Comparison of ENCODE assay signal across 39 cellular contexts in genomic region chr19:39003188-39003587, GRCh38. TPM values are rescaled to one million over a fixed set of nuclear protein-coding genes. Genes with fewer than 3 reads are reported as not detected.
"Had no signal": no experiment of that assay in that cellular context is flagged by ENCODE, and none has a peak within 500 bp of the region (broad histone marks: within the 10 kb centered on the region; RNA-seq: fewer than 3 reads in every experiment).

No MANE protein-coding gene starts in this region.

- DNase-seq: activated effector memory CD4-positive, alpha-beta T cell treated with anti-CD3 and anti-CD28 coated beads, Interleukin-2, amount 50 U/mL, for 16 hours; activated effector memory CD4-positive, alpha-beta T cell treated with Interleukin-2 at 50 U/mL for 16 hours; activated gamma-delta T cell; activated gamma-delta T cell treated with Interleukin-2 at 50 U/mL for 16 hours; activated naive CD4-positive, alpha-beta T cell; activated naive CD4-positive, alpha-beta T cell treated with anti-CD3 and anti-CD28 coated beads for 36 hours; activated naive CD4-positive, alpha-beta T cell treated with anti-CD3 and anti-CD28 coated beads, Interleukin-2, amount 10 ng/mL, durations not matched to agents 7 days and 5 days; activated naive CD4-positive, alpha-beta T cell treated with anti-CD3 and anti-CD28 coated beads, Interleukin-2, amount 50 U/mL, for 16 hours; activated naive CD4-positive, alpha-beta T cell treated with Interleukin-2 at 50 U/mL for 16 hours; activated naive CD8-positive, alpha-beta T cell treated with anti-CD3 and anti-CD28 coated beads for 36 hours; activated naive CD8-positive, alpha-beta T cell treated with anti-CD3 and anti-CD28 coated beads, Interleukin-2, amount 10 ng/mL, durations not matched to agents 7 days and 5 days; activated naive CD8-positive, alpha-beta T cell treated with anti-CD3 and anti-CD28 coated beads, Interleukin-2, amount 50 U/mL, for 24 hours; activated T-cell treated with anti-CD3 and anti-CD28 coated beads, Interleukin-2, amount 50 U/mL, for 24 hours; activated T-cell treated with anti-CD3 and anti-CD28 coated beads, Interleukin-2, amount 50 U/mL, for 4 hours; activated T-cell treated with anti-CD3 and anti-CD28 coated beads, Interleukin-2, amount 50 U/mL, for 48 hours; activated T-cell treated with anti-CD3 and anti-CD28 coated beads, Interleukin-2, amount 50 U/mL, for 72 hours; adrenal gland; amniotic stem cell; amygdala; anterior cingulate cortex; aorta; body of pancreas; brain microvascular endothelial cell; caudate nucleus; central memory CD4-positive, alpha-beta T cell; cerebellar nuclear complex had no signal

- H3K4me3 ChIP-seq: adrenal gland, ascending aorta, body of pancreas, breast epithelium, cardiac muscle cell had no signal

- ATAC-seq: activated naive CD4-positive, alpha-beta T cell treated with anti-CD3 and anti-CD28 coated beads, Interleukin-2, amount 50 U/mL, for 72 hours; activated naive CD8-positive, alpha-beta T cell treated with anti-CD3 and anti-CD28 coated beads, Interleukin-2, amount 50 U/mL, for 24 hours; activated T-cell treated with anti-CD3 and anti-CD28 coated beads, Interleukin-2, amount 50 U/mL, for 4 hours; activated T-cell treated with anti-CD3 and anti-CD28 coated beads, Interleukin-2, amount 50 U/mL, for 72 hours; activated T-helper 17 cell treated with anti-CD3 and anti-CD28 coated beads, Interleukin-2, amount 50 U/mL, for 72 hours; body of pancreas had no signal

- H3K36me3 Mint-ChIP-seq: activated naive CD4-positive, alpha-beta T cell treated with anti-CD3 and anti-CD28 coated beads, Interleukin-2, amount 10 ng/mL, durations not matched to agents 7 days and 5 days; activated naive CD4-positive, alpha-beta T cell treated with anti-CD3 and anti-CD28 coated beads, Interleukin-2, amount 50 U/mL, for 24 hours; activated naive CD4-positive, alpha-beta T cell treated with anti-CD3 and anti-CD28 coated beads, Interleukin-2, amount 50 U/mL, for 72 hours; activated naive CD8-positive, alpha-beta T cell; activated naive CD8-positive, alpha-beta T cell treated with anti-CD3 and anti-CD28 coated beads for 36 hours; activated naive CD8-positive, alpha-beta T cell treated with anti-CD3 and anti-CD28 coated beads, Interleukin-2, amount 10 ng/mL, durations not matched to agents 7 days and 5 days; brain had no signal

- H3K27me3 ChIP-seq: adrenal gland, ascending aorta, body of pancreas, brain microvascular endothelial cell, breast epithelium, cardiac muscle cell had no signal

- H3K27ac Mint-ChIP-seq: activated naive CD4-positive, alpha-beta T cell treated with anti-CD3 and anti-CD28 coated beads for 36 hours; activated naive CD4-positive, alpha-beta T cell treated with anti-CD3 and anti-CD28 coated beads, Interleukin-2, amount 10 ng/mL, durations not matched to agents 7 days and 5 days; activated naive CD4-positive, alpha-beta T cell treated with anti-CD3 and anti-CD28 coated beads, Interleukin-2, amount 50 U/mL, for 24 hours; activated naive CD4-positive, alpha-beta T cell treated with anti-CD3 and anti-CD28 coated beads, Interleukin-2, amount 50 U/mL, for 72 hours; activated naive CD8-positive, alpha-beta T cell; activated naive CD8-positive, alpha-beta T cell treated with anti-CD3 and anti-CD28 coated beads for 36 hours; activated naive CD8-positive, alpha-beta T cell treated with anti-CD3 and anti-CD28 coated beads, Interleukin-2, amount 10 ng/mL, durations not matched to agents 7 days and 5 days; activated naive CD8-positive, alpha-beta T cell treated with anti-CD3 and anti-CD28 coated beads, Interleukin-2, amount 50 U/mL, for 24 hours; activated T-cell treated with anti-CD3 and anti-CD28 coated beads, Interleukin-2, amount 50 U/mL, for 24 hours; activated T-cell treated with anti-CD3 and anti-CD28 coated beads, Interleukin-2, amount 50 U/mL, for 72 hours; activated T-helper 1 cell treated with anti-CD3 and anti-CD28 coated beads, Interleukin-12 subunit alpha, Interleukin-12 subunit beta, Interleukin-2, Interleukin-4 antibody, amounts not matched to agents 30 ng/mL and 10 ng/mL and 1 ng/mL, durations not matched to agents 14 hours and 24 hours and 36 hours; activated T-helper 17 cell treated with anti-CD3 and anti-CD28 coated beads, Interleukin-2, amount 50 U/mL, for 72 hours; activated T-helper 2 cell treated with anti-CD3 and anti-CD28 coated beads, Interferon-gamma antibody, Interleukin-2, Interleukin-4, amounts not matched to agents 10 μg/mL and 5 μg/mL and 100 μg/mL, durations not matched to agents 14 hours and 24 hours and 36 hours; brain had no signal

- H3K4me1 Mint-ChIP-seq: activated naive CD4-positive, alpha-beta T cell treated with anti-CD3 and anti-CD28 coated beads, Interleukin-2, amount 50 U/mL, for 24 hours; activated naive CD8-positive, alpha-beta T cell treated with anti-CD3 and anti-CD28 coated beads for 36 hours had no signal

- H3K9me3 ChIP-seq: adrenal gland, ascending aorta, body of pancreas, breast epithelium had no signal

- FAIRE-seq: astrocyte, bronchial epithelial cell had no signal

- H3K9me3 Mint-ChIP-seq: activated naive CD4-positive, alpha-beta T cell treated with anti-CD3 and anti-CD28 coated beads for 36 hours; activated naive CD4-positive, alpha-beta T cell treated with anti-CD3 and anti-CD28 coated beads, Interleukin-2, amount 10 ng/mL, durations not matched to agents 7 days and 5 days; activated naive CD4-positive, alpha-beta T cell treated with anti-CD3 and anti-CD28 coated beads, Interleukin-2, amount 50 U/mL, for 24 hours; activated naive CD4-positive, alpha-beta T cell treated with anti-CD3 and anti-CD28 coated beads, Interleukin-2, amount 50 U/mL, for 72 hours; activated naive CD8-positive, alpha-beta T cell treated with anti-CD3 and anti-CD28 coated beads for 36 hours; activated naive CD8-positive, alpha-beta T cell treated with anti-CD3 and anti-CD28 coated beads, Interleukin-2, amount 10 ng/mL, durations not matched to agents 7 days and 5 days; activated naive CD8-positive, alpha-beta T cell treated with anti-CD3 and anti-CD28 coated beads, Interleukin-2, amount 50 U/mL, for 24 hours; activated T-cell treated with anti-CD3 and anti-CD28 coated beads, Interleukin-2, amount 50 U/mL, for 24 hours; activated T-cell treated with anti-CD3 and anti-CD28 coated beads, Interleukin-2, amount 50 U/mL, for 4 hours; activated T-cell treated with anti-CD3 and anti-CD28 coated beads, Interleukin-2, amount 50 U/mL, for 72 hours; activated T-helper 1 cell treated with anti-CD3 and anti-CD28 coated beads, Interleukin-12 subunit alpha, Interleukin-12 subunit beta, Interleukin-2, Interleukin-4 antibody, amounts not matched to agents 30 ng/mL and 10 ng/mL and 1 ng/mL, durations not matched to agents 14 hours and 24 hours and 36 hours; activated T-helper 17 cell treated with anti-CD3 and anti-CD28 coated beads, Interleukin-2, amount 50 U/mL, for 72 hours; activated T-helper 2 cell treated with anti-CD3 and anti-CD28 coated beads, Interferon-gamma antibody, Interleukin-2, Interleukin-4, amounts not matched to agents 10 μg/mL and 5 μg/mL and 100 μg/mL, durations not matched to agents 14 hours and 24 hours and 36 hours; brain; central memory CD8-positive, alpha-beta T cell had no signal

- H3K4me3 Mint-ChIP-seq: activated naive CD4-positive, alpha-beta T cell treated with anti-CD3 and anti-CD28 coated beads for 36 hours; activated naive CD4-positive, alpha-beta T cell treated with anti-CD3 and anti-CD28 coated beads, Interleukin-2, amount 10 ng/mL, durations not matched to agents 7 days and 5 days; activated naive CD4-positive, alpha-beta T cell treated with anti-CD3 and anti-CD28 coated beads, Interleukin-2, amount 50 U/mL, for 24 hours; activated naive CD8-positive, alpha-beta T cell; activated naive CD8-positive, alpha-beta T cell treated with anti-CD3 and anti-CD28 coated beads for 36 hours; activated naive CD8-positive, alpha-beta T cell treated with anti-CD3 and anti-CD28 coated beads, Interleukin-2, amount 10 ng/mL, durations not matched to agents 7 days and 5 days; activated naive CD8-positive, alpha-beta T cell treated with anti-CD3 and anti-CD28 coated beads, Interleukin-2, amount 50 U/mL, for 24 hours; activated T-cell treated with anti-CD3 and anti-CD28 coated beads, Interleukin-2, amount 50 U/mL, for 24 hours; activated T-cell treated with anti-CD3 and anti-CD28 coated beads, Interleukin-2, amount 50 U/mL, for 4 hours; activated T-cell treated with anti-CD3 and anti-CD28 coated beads, Interleukin-2, amount 50 U/mL, for 72 hours; activated T-helper 1 cell treated with anti-CD3 and anti-CD28 coated beads, Interleukin-12 subunit alpha, Interleukin-12 subunit beta, Interleukin-2, Interleukin-4 antibody, amounts not matched to agents 30 ng/mL and 10 ng/mL and 1 ng/mL, durations not matched to agents 14 hours and 24 hours and 36 hours; activated T-helper 17 cell treated with anti-CD3 and anti-CD28 coated beads, Interleukin-2, amount 50 U/mL, for 72 hours; brain; central memory CD8-positive, alpha-beta T cell had no signal

- H3K4me1 ChIP-seq: adrenal gland, ascending aorta, body of pancreas, breast epithelium had no signal

- H3K36me3 ChIP-seq: adrenal gland, ascending aorta, brain microvascular endothelial cell, breast epithelium, cardiac muscle cell had no signal

- H3K27ac ChIP-seq: adrenal gland, ascending aorta, body of pancreas, brain microvascular endothelial cell, breast epithelium, cardiac muscle cell had no signal

RNA-seq across cellular contexts. Expression of gene FBXO17, which starts 27.6 kb away (rescaled TPM):
- total RNA-seq: activated naive CD8-positive, alpha-beta T cell treated with anti-CD3 and anti-CD28 coated beads for 36 hours; activated naive CD8-positive, alpha-beta T cell treated with anti-CD3 and anti-CD28 coated beads, Interleukin-2, amount 10 ng/mL, durations not matched to agents 7 days and 5 days; activated T-cell treated with anti-CD3 and anti-CD28 coated beads, Interleukin-2, amount 50 U/mL, for 72 hours; activated T-helper 2 cell treated with anti-CD3 and anti-CD28 coated beads, Interferon-gamma antibody, Interleukin-2, Interleukin-4, amounts not matched to agents 10 μg/mL and 5 μg/mL and 100 μg/mL, durations not matched to agents 14 hours and 24 hours and 36 hours had no signal

RNA-seq across cellular contexts. Expression of gene FBXO27, which starts 29.2 kb away (rescaled TPM):
- total RNA-seq: activated naive CD8-positive, alpha-beta T cell treated with anti-CD3 and anti-CD28 coated beads, Interleukin-2, amount 10 ng/mL, durations not matched to agents 7 days and 5 days had no signal
